In the genomic region with DNA sequence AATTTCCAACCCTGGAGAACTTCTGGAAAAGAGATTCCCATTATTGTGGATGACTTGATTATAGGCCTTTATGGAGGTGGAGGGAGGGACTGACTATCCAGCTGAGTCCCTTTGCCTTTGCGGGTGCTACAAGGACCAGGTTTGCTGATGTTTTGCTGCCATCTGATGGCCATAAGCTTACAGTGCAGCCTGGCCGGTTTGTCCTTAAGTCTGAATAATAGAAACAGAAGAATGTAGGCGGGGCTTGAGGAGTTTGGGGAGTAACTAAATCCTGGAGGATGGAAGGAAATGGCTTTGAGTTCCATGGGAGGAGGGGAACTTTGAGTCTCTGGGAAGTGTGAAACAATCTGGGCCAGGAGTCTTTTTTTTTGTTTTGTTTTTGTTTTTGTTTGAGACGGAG, we compare ENCODE assay signal across 8 cellular contexts. TPM values are rescaled to one million over a fixed set of nuclear protein-coding genes. Genes with fewer than 3 reads are reported as not detected.
DNase-seq lines count a peak whose midpoint lies in the region; ATAC-seq and TF ChIP-seq lines count a peak whose summit lies in the region.

No MANE protein-coding gene starts in this region.

- H3K4me3 ChIP-seq in dorsolateral prefrontal cortex: no peak overlapping the region
- no peak overlapping the region for H3K4me3 ChIP-seq in lower lobe of right lung

- H3K27ac ChIP-seq in dorsolateral prefrontal cortex: no peak overlapping the region
- no peak overlapping the region for H3K27ac ChIP-seq in lower lobe of right lung

- intact Hi-C loops in dorsolateral prefrontal cortex (cut with DNase I): loop anchor here (2.0 to 10.0 kb wide), 5 partner anchors 130 to 540 kb away; partner anchors contain the start of gene KIRREL1 (in 2 of the 2)
- intact Hi-C loops in lower lobe of right lung (cut with DNase I): loop anchor here (10.0 kb wide), 1 partner anchor 160 kb away; no protein-coding TSS in a partner anchor

- no peaks in the 10 kb centered on the region for H3K36me3 ChIP-seq in lower lobe of right lung

- DNase-seq in AG20443 (ENCODE audit: low spot score) (peak; percentile 92), NCI-H748 (lab: John Stamatoyannopoulos, UW; ENCODE audit: unreplicated experiment) (peak; percentile 69), dorsolateral prefrontal cortex (peak; percentile 41 to 94 (median 82)), lower lobe of right lung (peak; percentile 81)
- peak; percentile 30 to 69 for DNase-seq in activated CD4-positive, alpha-beta T cell treated with anti-CD3 and anti-CD28 coated beads, Interleukin-2, amount 50 U/mL, for 24 hours (ENCODE audit: low read depth in 1 of 2, low spot score in 1 of 2)
- peak; percentile 30 to 51 for DNase-seq in stimulated activated CD8-positive, alpha-beta memory T cell treated with anti-CD3 and anti-CD28 coated beads, Interleukin-15, amount 100 ng/mL, for 48 hours (ENCODE audit: low read depth in 2 of 2)

- TF ChIP-seq CTCF in dorsolateral prefrontal cortex (IDR thresholded peaks at IDR 0.05 in 54 of 56, conservative IDR thresholded peaks at IDR 0.05 in 2 of 56; ENCODE audit: low read depth in 1 of 56, partially characterized antibody in 56 of 56) (peak; percentile 40 to 98 (median 93)), lower lobe of right lung (IDR thresholded peaks at IDR 0.05) (peak; percentile 92)

- no peaks in the 10 kb centered on the region for H3K4me1 ChIP-seq in lower lobe of right lung

- no peaks in the 10 kb centered on the region for H3K9me3 ChIP-seq in lower lobe of right lung

- ATAC-seq in GM19035 (IDR thresholded peaks at IDR 0.05; ENCODE audit: unreplicated experiment) (peak; percentile 86), HG03469 (IDR thresholded peaks at IDR 0.05; ENCODE audit: unreplicated experiment) (peak; percentile 82), lower lobe of right lung (peak; percentile 95 to 96)

- H3K27me3 ChIP-seq in dorsolateral prefrontal cortex (peaks cover 0 to 11% (median 0%) of the 10 kb centered on the region in 45 donors), lower lobe of right lung (ENCODE audit: low read depth) (peaks cover 18% of the 10 kb centered on the region)

RNA-seq across cellular contexts. Expression of gene CD1D, which starts 55.7 kb away (rescaled TPM):
- total RNA-seq in dorsolateral prefrontal cortex (1 to 10 TPM in 2 of 120 experiments, under 1 TPM in 76, not detected in 42; 0.14 to 1.2 (median 0.35) TPM), lower lobe of right lung (4.6 TPM)

Comparison
In these comparisons a context has a peak if more than half of its experiments do, and no peak if none do; other contexts are left out.
1. DNase-seq: peak in every context shown above with its lines; median percentile 92 in AG20443; 82 in dorsolateral prefrontal cortex; 81 in lower lobe of right lung; 69 in NCI-H748; 50 in activated CD4-positive, alpha-beta T cell treated with anti-CD3 and anti-CD28 coated beads, Interleukin-2, amount 50 U/mL, for 24 hours; 40 in stimulated activated CD8-positive, alpha-beta memory T cell treated with anti-CD3 and anti-CD28 coated beads, Interleukin-15, amount 100 ng/mL, for 48 hours.